Comparison of ENCODE assay signal across 8 cellular contexts in the genomic region with DNA sequence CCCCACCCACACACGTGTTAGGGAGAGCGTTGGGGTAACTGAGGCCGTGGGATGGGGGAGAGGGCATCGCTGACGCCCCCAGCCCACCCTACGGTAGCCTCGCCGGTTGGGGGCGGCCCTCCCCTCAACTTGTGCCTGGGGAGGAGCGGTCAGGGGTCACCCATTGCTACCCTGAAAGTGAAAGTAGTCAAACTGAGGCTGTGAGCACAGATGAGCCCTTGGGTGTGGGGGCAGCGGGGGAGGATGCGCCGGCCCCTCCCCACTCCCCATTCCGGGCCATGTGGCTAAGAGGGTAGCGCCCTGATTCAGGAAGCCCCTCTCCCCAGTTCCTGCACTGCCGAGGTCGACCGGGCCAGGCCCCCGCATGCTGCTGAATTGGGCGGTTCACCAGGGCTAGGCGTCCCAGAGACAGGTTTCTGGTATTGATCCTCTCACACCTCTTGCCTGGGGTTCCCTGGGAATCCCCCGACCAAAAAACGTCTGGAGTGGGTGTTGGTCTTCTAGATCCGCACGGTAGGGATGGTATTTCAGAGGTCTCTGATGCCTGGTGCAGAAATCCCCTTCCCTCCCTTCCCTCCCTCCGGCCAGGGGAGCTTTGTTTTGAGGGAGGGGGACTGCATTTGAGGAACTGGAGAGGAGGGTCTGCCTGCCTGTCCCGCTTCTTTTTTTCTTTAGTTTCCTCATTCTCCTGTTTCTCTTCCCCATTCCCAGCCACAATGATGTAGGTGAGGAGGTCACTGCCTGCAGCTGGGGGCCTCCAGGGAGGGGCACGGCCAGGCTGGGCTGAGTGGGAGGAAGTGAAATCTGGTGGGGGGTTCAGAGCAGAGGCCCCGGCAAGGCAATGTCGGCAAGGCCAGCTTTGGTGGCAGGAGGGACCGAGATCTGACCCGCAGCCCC. TPM values are rescaled to one million over a fixed set of nuclear protein-coding genes. Genes with fewer than 3 reads are reported as not detected.
DNase-seq lines count a peak whose midpoint lies in the region; ATAC-seq, FAIRE-seq and TF ChIP-seq lines count a peak whose summit lies in the region.

No MANE protein-coding gene starts in this region.

- H3K36me3 ChIP-seq in SJCRH30 (no peaks in the 10 kb centered on the region), K562 (ENCODE audit: control insufficient read depth, insufficient read depth, low read length) (peaks cover 32% of the 10 kb centered on the region), left lung (no peaks in the 10 kb centered on the region)

- H3K4me1 ChIP-seq in SJCRH30 (peaks cover 37% of the 10 kb centered on the region), K562 (replicated peaks in 1 of 2; ENCODE audit: control insufficient read depth in 2 of 2, insufficient read depth in 2 of 2, low read length in 2 of 2) (peaks cover 57 to 81% of the 10 kb centered on the region in 2 experiments), left lung (peaks cover 36 to 86% of the 10 kb centered on the region in 2 donors)

- no peak for ATAC-seq in K562
- ATAC-seq in left lung: no peak
- no peak for ATAC-seq in GM18498 (IDR thresholded peaks at IDR 0.05; ENCODE audit: unreplicated experiment)
- no peak for ATAC-seq in left lobe of liver
- no peak for ATAC-seq in GM21737 (IDR thresholded peaks at IDR 0.05; ENCODE audit: unreplicated experiment)

- peak; percentile 63 for DNase-seq in GM12865 (ENCODE audit: low read depth)
- DNase-seq in SJCRH30: no peak
- peak in 1 of 4 experiments; percentile 35 for DNase-seq in K562 (ENCODE audit: extremely low read depth in 1 of 4, low spot score in 3 of 4)
- peak; percentile 79 to 86 for DNase-seq in left lung
- peak; percentile 68 for DNase-seq in stimulated activated CD8-positive, alpha-beta memory T cell treated with anti-CD3 and anti-CD28 coated beads, Interleukin-4, amount 100 ng/mL, for 48 hours
- no peak for DNase-seq in left lobe of liver (ENCODE audit: low spot score)

- H3K4me3 ChIP-seq in GM12865 (ENCODE audit: low read depth, low read length) (peak overlapping the region; percentile 84), SJCRH30 (peak overlapping the region; percentile 82), K562 (peak overlapping the region; percentile 93), left lung (peak overlapping the region; percentile 91 to 96)

- TF ChIP-seq CTCF in GM12865 (IDR thresholded peaks at IDR 0.05; ENCODE audit: insufficient read depth, low read depth, low read length, missing control alignments) (no peak), K562 (IDR thresholded peaks at IDR 0.05 in 2 of 3, conservative IDR thresholded peaks at IDR 0.05 in 1 of 3; ENCODE audit: insufficient read depth in 2 of 3, low read depth in 1 of 3, low read length in 3 of 3) (no peak), left lung (IDR thresholded peaks at IDR 0.05) (no peak)

- peak overlapping the region; percentile 90 to 98 for H3K9ac ChIP-seq in K562 (ENCODE audit: insufficient read depth in 1 of 2, low read depth in 2 of 2, low read length in 2 of 2)

- H3K9me3 ChIP-seq in SJCRH30 (replicated peaks) (no peaks in the 10 kb centered on the region), K562 (replicated peaks; ENCODE audit: control insufficient read depth, insufficient read depth, low read depth, low read length) (no peaks in the 10 kb centered on the region), left lung (no peaks in the 10 kb centered on the region)

- FAIRE-seq in K562 (lab: Jason Lieb, UNC): no peak

- peaks cover 7% of the 10 kb centered on the region for H3K9me1 ChIP-seq in K562 (ENCODE audit: control insufficient read depth, insufficient read depth, low read length)

- WGBS in K562 (ENCODE audit: insufficient coverage, low coverage, missing lambda C conversion rate): under 1% methylated on average over 25 of the region's 32 CpGs

- TF ChIP-seq EP300 in K562 (IDR thresholded peaks at IDR 0.05; ENCODE audit: low read length): no peak

- H3K79me2 ChIP-seq in K562 (ENCODE audit: control insufficient read depth, insufficient read depth, low read length): peaks cover 60% of the 10 kb centered on the region

- H3K4me2 ChIP-seq in K562 (ENCODE audit: insufficient read depth, low read length): peak overlapping the region; percentile 92

- BruUV-seq in K562 (replicated peaks; lab: Mats Ljungman, UMichigan): TSS peak; percentile 37

- H3K27ac ChIP-seq in SJCRH30 (peak overlapping the region; percentile 30; the same call in 1 of the 2 replicates), K562 (ENCODE audit: extremely low read depth, low read depth, low read length) (peak overlapping the region; percentile 92), left lung (peak overlapping the region; percentile 89 to 95)

- peaks cover 39% of the 10 kb centered on the region for H4K20me1 ChIP-seq in K562 (replicated peaks; ENCODE audit: control insufficient read depth, insufficient read depth, low read length)

- POLR2A ChIA-PET in K562 (lab: Yijun Ruan, JAX): interaction anchor here (0.6 to 2.0 kb wide), 5 partner anchors 8 to 280 kb away, joined by 3 to 4 read pairs (median 4); no protein-coding TSS in a partner anchor

- TF ChIP-seq RAD21 in K562 (CRISPR knock-in tag; conservative IDR thresholded peaks at IDR 0.05 in 1 of 2, IDR thresholded peaks at IDR 0.05 in 1 of 2): no peak

- CTCF ChIA-PET in K562 (lab: Yijun Ruan, JAX; ENCODE audit: low intra/inter-chr PET ratio): no interaction called here

- peak overlapping the region; percentile 30; the same call in 1 of the 2 replicates for H2AFZ ChIP-seq in K562 (ENCODE audit: low read depth, low read length)

- in situ Hi-C loops in K562 (cut with MboI): loop anchor here (5.0 kb wide), 1 partner anchor 266 kb away; no protein-coding TSS in a partner anchor

- intact Hi-C loops in K562 (cut with micrococcal nuclease): loop anchor here (5.0 kb wide), 2 partner anchors 191 to 281 kb away; a partner anchor contains a TSS
- intact Hi-C loops in left lung (cut with DNase I): no loop called here

- H3K27me3 ChIP-seq in SJCRH30 (no peaks in the 10 kb centered on the region), K562 (ENCODE audit: control insufficient read depth in 2 of 2, insufficient read depth in 2 of 2, low read length in 2 of 2) (no peaks in the 10 kb centered on the region; a peak in 1 of 5 replicates), left lung (no peaks in the 10 kb centered on the region)

- TF ChIP-seq POLR2A in K562 (conservative IDR thresholded peaks at IDR 0.05): no peak

TF ChIP-seq in K562, 482 proteins besides CTCF, POLR2A, EP300 and RAD21 (continues in another document):
- TF ChIP-seq BCOR (IDR thresholded peaks at IDR 0.05): 0 out of 2 replicates have a peak, but pooled peaks have one; percentile 8
- TF ChIP-seq RBFOX2 (IDR thresholded peaks at IDR 0.05; ENCODE audit: low read depth, low read length): peak; percentile 15
- TF ChIP-seq C11orf30 (IDR thresholded peaks at IDR 0.05; ENCODE audit: low read depth): no peak
- no peak for TF ChIP-seq SMAD4 (CRISPR knock-in tag; conservative IDR thresholded peaks at IDR 0.05)
- 0 out of 2 replicates have a peak, but pooled peaks have one; percentile 34 for TF ChIP-seq GATAD2A (IDR thresholded peaks at IDR 0.05)
- peak; percentile 43; the same call in 1 of the 2 replicates for TF ChIP-seq NR2C1 (IDR thresholded peaks at IDR 0.05)
- no peak for TF ChIP-seq NR2C1 (tag; IDR thresholded peaks at IDR 0.05)
- peak; percentile 57 for TF ChIP-seq EGR1 (conservative IDR thresholded peaks at IDR 0.05)
- no peak for TF ChIP-seq RBM14 (IDR thresholded peaks at IDR 0.05; ENCODE audit: borderline replicate concordance, insufficient read depth, low read depth, low read length)

RNA-seq across cellular contexts. Expression of a gene that starts 1.0 kb away (rescaled TPM):
- total RNA-seq in SJCRH30 (2014; rRNA removed; shearing (Covaris generic)): 11.1 and 13.2 TPM in 2 replicates
- total RNA-seq in K562 (2011; cell fraction: chromatin; rRNA removed; ENCODE audit: low replicate concordance): 50.2 and 69.6 TPM in 2 replicates
- 38.4 and 40.4 TPM in 2 replicates for total RNA-seq in K562 (2011; cell fraction: nucleolus; rRNA removed)
- total RNA-seq in K562 (2011; cell fraction: nucleoplasm; rRNA removed): 52.1 and 86.9 TPM in 2 replicates
- total RNA-seq in K562 (2014; rRNA removed) (46.7 and 52.0 TPM in 2 replicates), K562 (2014; rRNA removed; fragmentation: Illumina TruSeq; extraction: Trizol) (37.4 and 46.7 TPM in 2 replicates), K562 (2015; rRNA removed; fragmentation: Illumina TruSeq; extraction: Trizol) (22.9 and 23.4 TPM in 2 replicates), K562 (2021) (63.8 and 75.3 TPM in 2 replicates), left lung (10 to 100 TPM; 26.9 to 42.0 TPM), left lobe of liver (11.7 TPM)
- polyA plus RNA-seq in K562 (2011; rRNA removed) (28.2 and 32.5 TPM in 2 replicates), K562 (2014; fragmentation: Illumina TruSeq; extraction: Trizol) (59.9 and 64.4 TPM in 2 replicates), K562 (2014; fragmentation: Nextera tagmentation; extraction: Ambion mirVana) (10 to 100 TPM; 10.8 to 14.3 TPM), K562 (2014; rRNA removed) (38.6 and 41.3 TPM in 2 replicates)
- 33.3 and 57.9 TPM in 2 replicates for polyA plus RNA-seq in K562 (2011; cell fraction: cytosol; rRNA removed)
- 25.5 and 39.5 TPM in 2 replicates for polyA plus RNA-seq in K562 (2011; cell fraction: nucleus; rRNA removed)
- polyA plus RNA-seq in K562 (2012): 29.2 and 33.2 TPM in 2 replicates
- 22.2 and 28.8 TPM in 2 replicates for polyA minus RNA-seq in K562 (2011; rRNA and poly(A)+ RNA removed)
- polyA minus RNA-seq in K562 (2011; cell fraction: cytosol; rRNA and poly(A)+ RNA removed): 40.8 and 46.0 TPM in 2 replicates
- polyA minus RNA-seq in K562 (2011; cell fraction: nucleus; rRNA and poly(A)+ RNA removed): 10.2 and 14.4 TPM in 2 replicates

RNA-seq across cellular contexts. Expression of a gene that starts 37.8 kb away (rescaled TPM):
- total RNA-seq in SJCRH30 (2014; rRNA removed; shearing (Covaris generic)): 4.0 and 4.2 TPM in 2 replicates
- 4.2 and 14.8 TPM in 2 replicates for total RNA-seq in K562 (2011; cell fraction: chromatin; rRNA removed; ENCODE audit: low replicate concordance)
- 14.1 and 15.7 TPM in 2 replicates for total RNA-seq in K562 (2011; cell fraction: nucleolus; rRNA removed)
- 6.2 and 8.2 TPM in 2 replicates for total RNA-seq in K562 (2011; cell fraction: nucleoplasm; rRNA removed)
- total RNA-seq in K562 (2014; rRNA removed): 6.2 and 8.0 TPM in 2 replicates
- 1.3 and 1.5 TPM in 2 replicates for total RNA-seq in K562 (2014; rRNA removed; fragmentation: Illumina TruSeq; extraction: Trizol)
- 3.0 and 3.5 TPM in 2 replicates for total RNA-seq in K562 (2015; rRNA removed; fragmentation: Illumina TruSeq; extraction: Trizol)
- 8.9 and 12.4 TPM in 2 replicates for total RNA-seq in K562 (2021)
- polyA plus RNA-seq in K562 (2011; rRNA removed): 2.2 and 2.5 TPM in 2 replicates
- 2.8 and 8.2 TPM in 2 replicates for polyA plus RNA-seq in K562 (2011; cell fraction: cytosol; rRNA removed)
- 6.7 and 12.1 TPM in 2 replicates for polyA plus RNA-seq in K562 (2011; cell fraction: nucleus; rRNA removed)
- 6.0 and 7.5 TPM in 2 replicates for polyA plus RNA-seq in K562 (2012)
- polyA plus RNA-seq in K562 (2014; fragmentation: Illumina TruSeq; extraction: Trizol): 3.4 and 5.7 TPM in 2 replicates
- polyA plus RNA-seq in K562 (2014; fragmentation: Nextera tagmentation; extraction: Ambion mirVana): under 1 TPM; 0.03 to 0.17 TPM
- 6.9 and 7.2 TPM in 2 replicates for polyA plus RNA-seq in K562 (2014; rRNA removed)
- 0.84 and 1.5 TPM in 2 replicates for polyA minus RNA-seq in K562 (2011; rRNA and poly(A)+ RNA removed)
- 2.2 and 4.1 TPM in 2 replicates for polyA minus RNA-seq in K562 (2011; cell fraction: cytosol; rRNA and poly(A)+ RNA removed)
- polyA minus RNA-seq in K562 (2011; cell fraction: nucleus; rRNA and poly(A)+ RNA removed): 3.6 and 4.3 TPM in 2 replicates
- 10 to 100 TPM in 1 of 2 donors, 1 to 10 TPM in 1; 9.9 to 20.5 TPM for total RNA-seq in left lung
- total RNA-seq in left lobe of liver: 9.4 TPM

Comparison
In these comparisons a context has a peak if more than half of its experiments do, and no peak if none do; other contexts are left out.
1. DNase-seq: peak in GM12865 (single experiment), left lung (2 of 2) and stimulated activated CD8-positive, alpha-beta memory T cell treated with anti-CD3 and anti-CD28 coated beads, Interleukin-4, amount 100 ng/mL, for 48 hours (single experiment); none in SJCRH30 (0 of 2) and left lobe of liver (single experiment).
2. H3K27ac ChIP-seq: peak in every context shown above with its lines; median percentile 92 in K562; 92 in left lung; 30 in SJCRH30.
3. Peak in every context shown above with its lines, with median percentiles within 50 percentile points of each other: H3K4me3 ChIP-seq.